18 cellular contexts compared by ENCODE assay signal in genomic region chr20:57786304-57786942, GRCh38.
"Had no signal": no experiment of that assay in that cellular context is flagged by ENCODE, and none has a peak within 500 bp of the region (broad histone marks: within the 10 kb centered on the region; RNA-seq: fewer than 3 reads in every experiment).

No MANE protein-coding gene starts in this region.

- H3K4me2 ChIP-seq: hepatocyte had no signal

- H3K4me1 ChIP-seq: vagina had no signal

- H3K27ac ChIP-seq: epithelial cell of prostate, hepatocyte, vagina had no signal

- H3K36me3 ChIP-seq: vagina had no signal

- H3K9me3 ChIP-seq: vagina had no signal

- DNase-seq: activated CD4-positive, alpha-beta T cell treated with anti-CD3 and anti-CD28 coated beads, Interleukin-2, amount 10 ng/mL, durations not matched to agents 7 days and 5 days; activated CD8-positive, alpha-beta T cell treated with anti-CD3 and anti-CD28 coated beads, Interleukin-2, amount 10 ng/mL, durations not matched to agents 7 days and 5 days; activated gamma-delta T cell treated with Interleukin-2 at 50 U/mL for 16 hours; activated T-cell treated with anti-CD3 and anti-CD28 coated beads, Interleukin-2, amount 50 U/mL, for 72 hours; dermis blood vessel endothelial cell; foreskin fibroblast; left cardiac atrium; midbrain; occipital lobe; stimulated activated CD4-positive, alpha-beta T cell treated with anti-CD3 and anti-CD28 coated beads, Interleukin-2, amount 100 ng/mL, for 24 hours; stimulated activated naive CD8-positive, alpha-beta T cell treated with anti-CD3 and anti-CD28 coated beads, Interleukin-15, amount 100 ng/mL, for 72 hours; T-helper 1 cell; trophoblast cell had no signal

- H3K79me2 ChIP-seq: hepatocyte had no signal

- H3K4me3 ChIP-seq: hepatocyte, vagina had no signal

- ATAC-seq: activated CD4-positive, CD25-positive, alpha-beta regulatory T cell treated with anti-CD3 and anti-CD28 coated beads, Interleukin-2, amount 50 U/mL, for 24 hours; activated CD8-positive, alpha-beta T cell treated with anti-CD3 and anti-CD28 coated beads, Interleukin-2, amount 10 ng/mL, durations not matched to agents 7 days and 5 days; activated naive CD4-positive, alpha-beta T cell treated with anti-CD3 and anti-CD28 coated beads, Interleukin-2, amount 50 U/mL, for 72 hours; left cardiac atrium; stimulated activated naive CD8-positive, alpha-beta T cell treated with anti-CD3 and anti-CD28 coated beads, Interleukin-15, amount 100 ng/mL, for 72 hours had no signal

- H3K27me3 ChIP-seq: hepatocyte, vagina had no signal

- H2AFZ ChIP-seq: hepatocyte had no signal
